7 cellular contexts compared by ENCODE assay signal in the genomic region with DNA sequence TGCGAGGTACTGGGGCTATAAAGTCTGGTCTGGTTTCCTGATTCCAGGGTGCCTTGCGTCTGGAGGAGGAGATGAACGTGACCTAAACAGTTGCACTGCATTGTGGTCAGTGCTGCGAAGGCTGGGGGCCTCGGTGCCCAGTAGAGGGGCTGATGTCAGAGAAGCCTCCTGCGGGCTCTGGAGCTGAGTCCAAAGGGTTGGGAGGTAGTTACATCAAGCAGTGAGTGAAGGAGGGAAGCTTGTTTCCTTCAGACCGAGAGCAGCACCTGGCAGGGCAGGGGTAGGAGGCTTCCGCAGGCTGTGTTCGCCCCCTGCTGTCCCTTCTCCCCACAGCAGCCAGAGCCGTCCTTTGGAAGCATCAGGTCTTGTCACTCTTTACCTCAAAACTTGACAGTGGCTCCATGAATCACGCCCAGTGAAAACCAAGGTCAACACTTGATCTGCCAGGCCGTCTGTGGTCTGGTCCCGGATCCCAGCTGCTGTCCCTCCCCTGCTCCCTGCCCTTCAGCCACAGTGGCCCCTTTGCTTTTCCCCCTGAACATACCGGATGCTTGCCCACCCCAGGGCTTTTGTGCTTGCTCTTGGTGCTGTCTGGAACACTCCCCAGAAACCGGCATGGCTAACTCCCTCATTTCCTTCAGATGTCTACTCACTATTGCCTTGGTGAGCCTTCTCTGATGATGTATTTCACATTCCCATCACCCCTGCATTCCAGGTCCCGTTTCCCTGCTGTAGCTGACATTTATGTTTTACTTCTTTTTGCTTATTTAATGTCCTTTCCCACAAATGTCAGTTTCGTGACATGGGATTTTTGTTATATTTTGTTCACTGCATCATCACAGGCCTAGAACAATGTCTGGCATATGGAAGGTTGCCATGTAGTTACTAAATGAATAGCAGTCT. TPM values are rescaled to one million over a fixed set of nuclear protein-coding genes. Genes with fewer than 3 reads are reported as not detected.
DNase-seq lines count a peak whose midpoint lies in the region; ATAC-seq and TF ChIP-seq lines count a peak whose summit lies in the region.

No MANE protein-coding gene starts in this region.

- H3K4me1 ChIP-seq in subcutaneous abdominal adipose tissue (ENCODE audit: control insufficient read depth in 5 of 5, insufficient read depth in 5 of 5, low read length in 5 of 5), result peaks cover 15 to 33% (median 29%) of the 10 kb centered on the region in 5 donors

- H3K36me3 ChIP-seq in subcutaneous abdominal adipose tissue (ENCODE audit: control insufficient read depth in 5 of 5, insufficient read depth in 5 of 5, low read length in 5 of 5), result peaks cover 11 to 34% (median 26%) of the 10 kb centered on the region in 5 donors

- peak; percentile 83 for ATAC-seq in activated CD4-positive, alpha-beta T cell treated with anti-CD3 and anti-CD28 coated beads for 36 hours

- no peak overlapping the region for H3K9ac ChIP-seq in subcutaneous abdominal adipose tissue (ENCODE audit: low read length in 5 of 5)

- peak; percentile 13 for DNase-seq in NCI-H128 (lab: John Stamatoyannopoulos, UW; ENCODE audit: unreplicated experiment)
- DNase-seq in activated CD4-positive, alpha-beta T cell treated with anti-CD3 and anti-CD28 coated beads for 36 hours, result peak; percentile 78
- DNase-seq in dorsolateral prefrontal cortex, result peak in 8 of 10 donors; percentile 35 to 72 (median 60)
- DNase-seq in mesothelial cell of epicardium (ENCODE audit: low spot score in 2 of 2, unreplicated experiment in 2 of 2), result no peak
- no peak for DNase-seq in COLO829 (ENCODE audit: low spot score)

- H3K4me3 Mint-ChIP-seq in activated CD4-positive, alpha-beta T cell treated with anti-CD3 and anti-CD28 coated beads for 36 hours, result no peak overlapping the region
- H3K4me3 Mint-ChIP-seq in mesothelial cell of epicardium, result no peak overlapping the region

- no peaks in the 10 kb centered on the region for H3K27me3 ChIP-seq in dorsolateral prefrontal cortex
- H3K27me3 ChIP-seq in subcutaneous abdominal adipose tissue (ENCODE audit: control insufficient read depth in 5 of 5, insufficient read depth in 4 of 5, low read length in 5 of 5), result no peaks in the 10 kb centered on the region

- H3K27ac ChIP-seq in dorsolateral prefrontal cortex, result peak overlapping the region; percentile 90 to 100 (median 98)
- H3K27ac ChIP-seq in subcutaneous abdominal adipose tissue (ENCODE audit: low read depth, low read length), result peak overlapping the region; percentile 51

- H3K36me3 Mint-ChIP-seq in activated CD4-positive, alpha-beta T cell treated with anti-CD3 and anti-CD28 coated beads for 36 hours (ENCODE audit: low read depth), result peaks cover 29% of the 10 kb centered on the region
- peaks cover 6% of the 10 kb centered on the region for H3K36me3 Mint-ChIP-seq in mesothelial cell of epicardium

- intact Hi-C loops in activated CD4-positive, alpha-beta T cell treated with anti-CD3 and anti-CD28 coated beads for 36 hours (cut with DNase I, micrococcal nuclease), result loop anchor here (1.0 kb wide), 1 partner anchor 211 kb away; no protein-coding TSS in a partner anchor
- intact Hi-C loops in dorsolateral prefrontal cortex (cut with DNase I), result loop anchor here in 1 of 2 donors (2.0 kb wide), 1 partner anchor 210 kb away; no protein-coding TSS in a partner anchor

- H3K4me1 Mint-ChIP-seq in activated CD4-positive, alpha-beta T cell treated with anti-CD3 and anti-CD28 coated beads for 36 hours, result peaks cover 40% of the 10 kb centered on the region
- peaks cover 38% of the 10 kb centered on the region for H3K4me1 Mint-ChIP-seq in mesothelial cell of epicardium

- no peaks in the 10 kb centered on the region for H3K9me3 ChIP-seq in subcutaneous abdominal adipose tissue (ENCODE audit: control insufficient read depth in 5 of 5, low read length in 5 of 5)

- CTCF ChIA-PET in activated CD4-positive, alpha-beta T cell treated with anti-CD3 and anti-CD28 coated beads for 36 hours (lab: Charles Lee), result interaction anchor here (0.6 to 3.0 kb wide), 13 partner anchors 14 to 405 kb away, joined by 3 to 66 read pairs (median 3); a partner anchor contains a TSS

- H3K4me3 ChIP-seq in dorsolateral prefrontal cortex (peak overlapping the region in 16 of 59 donors; percentile 1 to 37 (median 14)), subcutaneous abdominal adipose tissue (ENCODE audit: low read depth in 1 of 5, low read length in 5 of 5) (no peak overlapping the region)

- POLR2A ChIA-PET in activated CD4-positive, alpha-beta T cell treated with anti-CD3 and anti-CD28 coated beads for 36 hours (lab: Charles Lee), result interaction anchor here (0.9 kb wide), 1 partner anchor 211 kb away, joined by 3 read pairs; no protein-coding TSS in a partner anchor

- peak overlapping the region; percentile 35 for H3K27ac Mint-ChIP-seq in activated CD4-positive, alpha-beta T cell treated with anti-CD3 and anti-CD28 coated beads for 36 hours
- H3K27ac Mint-ChIP-seq in mesothelial cell of epicardium, result peak overlapping the region; percentile 75

- H3K9me3 Mint-ChIP-seq in activated CD4-positive, alpha-beta T cell treated with anti-CD3 and anti-CD28 coated beads for 36 hours (ENCODE audit: low read depth), result no peaks in the 10 kb centered on the region
- no peaks in the 10 kb centered on the region for H3K9me3 Mint-ChIP-seq in mesothelial cell of epicardium

- H3K27me3 Mint-ChIP-seq in activated CD4-positive, alpha-beta T cell treated with anti-CD3 and anti-CD28 coated beads for 36 hours, result no peaks in the 10 kb centered on the region
- H3K27me3 Mint-ChIP-seq in mesothelial cell of epicardium (ENCODE audit: low read depth), result no peaks in the 10 kb centered on the region

- peak; percentile 93 for TF ChIP-seq CTCF in GM12872 (IDR thresholded peaks at IDR 0.05; ENCODE audit: insufficient read depth, low read depth, low read length)
- peak in 55 of 56 donors; percentile 19 to 77 (median 55) for TF ChIP-seq CTCF in dorsolateral prefrontal cortex (IDR thresholded peaks at IDR 0.05 in 54 of 56, conservative IDR thresholded peaks at IDR 0.05 in 2 of 56; ENCODE audit: low read depth in 1 of 56, partially characterized antibody in 56 of 56)
- no peak for TF ChIP-seq CTCF in mesothelial cell of epicardium (IDR thresholded peaks at IDR 0.05; ENCODE audit: unreplicated experiment)

RNA-seq across cellular contexts. Expression of a gene that starts 7.0 kb away (rescaled TPM):
- 100 to 1,000 TPM in 1 of 2 experiments, 10 to 100 TPM in 1; 83.5 to 122 TPM for total RNA-seq in activated CD4-positive, alpha-beta T cell treated with anti-CD3 and anti-CD28 coated beads for 36 hours
- 100 to 1,000 TPM; 153 to 387 (median 261) TPM for total RNA-seq in dorsolateral prefrontal cortex
- 95.9 to 101 TPM (median 96.7 TPM) in 3 replicates for total RNA-seq in mesothelial cell of epicardium

RNA-seq across cellular contexts. Expression of a gene that starts 35.3 kb away (rescaled TPM):
- total RNA-seq in activated CD4-positive, alpha-beta T cell treated with anti-CD3 and anti-CD28 coated beads for 36 hours, result 1 to 10 TPM; 2.5 to 2.7 TPM
- 100 to 1,000 TPM in 118 of 120 experiments, 10 to 100 TPM in 2; 86.9 to 270 (median 160) TPM for total RNA-seq in dorsolateral prefrontal cortex
- 36.0 to 42.2 TPM (median 37.8 TPM) in 3 replicates for total RNA-seq in mesothelial cell of epicardium

Comparison
In these comparisons a context has a peak if more than half of its experiments do, and no peak if none do; other contexts are left out.
1. DNase-seq: peak in NCI-H128 (single experiment), activated CD4-positive, alpha-beta T cell treated with anti-CD3 and anti-CD28 coated beads for 36 hours (single experiment) and dorsolateral prefrontal cortex (8 of 10); none in mesothelial cell of epicardium (0 of 2) and COLO829 (single experiment).
2. RNA of a gene that starts 35.3 kb away (total RNA-seq): 86.9 to 270 TPM in dorsolateral prefrontal cortex and 36.0 to 42.2 TPM in mesothelial cell of epicardium; 2.5 to 2.7 TPM in activated CD4-positive, alpha-beta T cell treated with anti-CD3 and anti-CD28 coated beads for 36 hours; every median in the first group is over 10 times any median in the second.